Comparison of ENCODE assay signal across 29 cellular contexts in genomic region chr11:43935131-43935979, GRCh38. TPM values are rescaled to one million over a fixed set of nuclear protein-coding genes. Genes with fewer than 3 reads are reported as not detected.
"Had no signal": no experiment of that assay in that cellular context is flagged by ENCODE, and none has a peak within 500 bp of the region (broad histone marks: within the 10 kb centered on the region; RNA-seq: fewer than 3 reads in every experiment).

No MANE protein-coding gene starts in this region.

- H3K27me3 ChIP-seq: brain microvascular endothelial cell, cardiac muscle cell had no signal

- H3K4me1 Mint-ChIP-seq: activated B cell treated with CpG ODN at 0.5 μM for 24 hours; activated CD4-positive, alpha-beta T cell treated with anti-CD3 and anti-CD28 coated beads, Interleukin-2, amount 10 ng/mL, durations not matched to agents 24 days and 14 days had no signal

- H3K27ac ChIP-seq: brain microvascular endothelial cell, cardiac muscle cell had no signal

- H3K4me3 Mint-ChIP-seq: activated B cell treated with CpG ODN at 0.5 μM for 24 hours; activated CD4-positive, alpha-beta memory T cell treated with anti-CD3 and anti-CD28 coated beads for 36 hours; activated CD4-positive, alpha-beta T cell treated with anti-CD3 and anti-CD28 coated beads, Interleukin-2, amount 10 ng/mL, durations not matched to agents 24 days and 14 days; activated naive CD8-positive, alpha-beta T cell treated with anti-CD3 and anti-CD28 coated beads, Interleukin-2, amount 50 U/mL, for 24 hours; activated T-cell treated with anti-CD3 and anti-CD28 coated beads, Interleukin-2, amount 50 U/mL, for 4 hours; T-helper 1 cell treated with Interleukin-12 subunit alpha and Interleukin-12 subunit beta and Interleukin-4 antibody, amounts not matched to agents 30 μg/mL and 1 μg/mL, for 36 hours had no signal

- DNase-seq: activated B cell treated with CpG ODN at 0.5 μM for 24 hours; activated CD4-positive, alpha-beta memory T cell treated with anti-CD3 and anti-CD28 coated beads for 36 hours; activated CD4-positive, alpha-beta T cell treated with anti-CD3 and anti-CD28 coated beads for 1 hour; activated CD4-positive, alpha-beta T cell treated with anti-CD3 and anti-CD28 coated beads, Interleukin-2, amount 10 ng/mL, durations not matched to agents 24 days and 14 days; activated CD8-positive, alpha-beta memory T cell treated with anti-CD3 and anti-CD28 coated beads for 24 hours; activated effector memory CD4-positive, alpha-beta T cell treated with anti-CD3 and anti-CD28 coated beads, Interleukin-2, amount 50 U/mL, for 16 hours; activated naive CD4-positive, alpha-beta T cell treated with Interleukin-2 at 50 U/mL for 16 hours; activated naive CD8-positive, alpha-beta T cell treated with anti-CD3 and anti-CD28 coated beads, Interleukin-2, amount 50 U/mL, for 24 hours; activated T-cell treated with anti-CD3 and anti-CD28 coated beads, Interleukin-2, amount 50 U/mL, for 4 hours; amniotic stem cell; brain microvascular endothelial cell; Karpas-422; MM.1S; NCI-H1105; NCI-H1436 treated with DMSO at 0.1 percent for 48 hours; NCI-H187; NCI-H2081; NCI-H2227 treated with DMSO at 0.1 percent for 48 hours; NCI-H446 treated with DMSO at 0.1 percent for 48 hours; NCI-H524 treated with DMSO at 0.1 percent for 48 hours; NCI-H748 treated with DMSO at 0.1 percent for 48 hours; NK-92 treated with Interleukin-12 subunit alpha and Interleukin-12 subunit beta, amount 100 ng/mL, for 24 hours; RPMI8226; T1000 had no signal

- H3K9me3 Mint-ChIP-seq: activated B cell treated with CpG ODN at 0.5 μM for 24 hours; activated CD4-positive, alpha-beta memory T cell treated with anti-CD3 and anti-CD28 coated beads for 36 hours; activated CD4-positive, alpha-beta T cell treated with anti-CD3 and anti-CD28 coated beads, Interleukin-2, amount 10 ng/mL, durations not matched to agents 24 days and 14 days; activated naive CD4-positive, alpha-beta T cell treated with anti-CD3 and anti-CD28 coated beads, Interleukin-2, amount 50 U/mL, for 72 hours; activated naive CD8-positive, alpha-beta T cell treated with anti-CD3 and anti-CD28 coated beads, Interleukin-2, amount 50 U/mL, for 24 hours; activated T-cell treated with anti-CD3 and anti-CD28 coated beads, Interleukin-2, amount 50 U/mL, for 4 hours; T-helper 1 cell treated with Interleukin-12 subunit alpha and Interleukin-12 subunit beta and Interleukin-4 antibody, amounts not matched to agents 30 μg/mL and 1 μg/mL, for 36 hours had no signal

- H3K4me3 ChIP-seq: cardiac muscle cell had no signal

- H3K36me3 Mint-ChIP-seq: activated CD4-positive, alpha-beta memory T cell treated with anti-CD3 and anti-CD28 coated beads for 36 hours; activated naive CD4-positive, alpha-beta T cell treated with anti-CD3 and anti-CD28 coated beads, Interleukin-2, amount 50 U/mL, for 72 hours had no signal

- H3K36me3 ChIP-seq: brain microvascular endothelial cell, cardiac muscle cell had no signal

- H3K27ac Mint-ChIP-seq: activated B cell treated with CpG ODN at 0.5 μM for 24 hours; activated CD4-positive, alpha-beta memory T cell treated with anti-CD3 and anti-CD28 coated beads for 36 hours; activated CD4-positive, alpha-beta T cell treated with anti-CD3 and anti-CD28 coated beads, Interleukin-2, amount 10 ng/mL, durations not matched to agents 24 days and 14 days; activated naive CD4-positive, alpha-beta T cell treated with anti-CD3 and anti-CD28 coated beads, Interleukin-2, amount 50 U/mL, for 72 hours; activated naive CD8-positive, alpha-beta T cell treated with anti-CD3 and anti-CD28 coated beads, Interleukin-2, amount 50 U/mL, for 24 hours; T-helper 1 cell treated with Interleukin-12 subunit alpha and Interleukin-12 subunit beta and Interleukin-4 antibody, amounts not matched to agents 30 μg/mL and 1 μg/mL, for 36 hours had no signal

- ATAC-seq: activated naive CD4-positive, alpha-beta T cell treated with anti-CD3 and anti-CD28 coated beads, Interleukin-2, amount 50 U/mL, for 72 hours; activated naive CD8-positive, alpha-beta T cell treated with anti-CD3 and anti-CD28 coated beads, Interleukin-2, amount 50 U/mL, for 24 hours; activated T-cell treated with anti-CD3 and anti-CD28 coated beads, Interleukin-2, amount 50 U/mL, for 4 hours; Panc1; Right ventricle myocardium inferior had no signal

RNA-seq across cellular contexts. Expression of gene C11orf96, which starts 7.1 kb away (rescaled TPM):
- total RNA-seq: activated B cell treated with CpG ODN at 0.5 μM for 24 hours had no signal
